Comparison of ENCODE assay signal across 12 cellular contexts in the genomic region with DNA sequence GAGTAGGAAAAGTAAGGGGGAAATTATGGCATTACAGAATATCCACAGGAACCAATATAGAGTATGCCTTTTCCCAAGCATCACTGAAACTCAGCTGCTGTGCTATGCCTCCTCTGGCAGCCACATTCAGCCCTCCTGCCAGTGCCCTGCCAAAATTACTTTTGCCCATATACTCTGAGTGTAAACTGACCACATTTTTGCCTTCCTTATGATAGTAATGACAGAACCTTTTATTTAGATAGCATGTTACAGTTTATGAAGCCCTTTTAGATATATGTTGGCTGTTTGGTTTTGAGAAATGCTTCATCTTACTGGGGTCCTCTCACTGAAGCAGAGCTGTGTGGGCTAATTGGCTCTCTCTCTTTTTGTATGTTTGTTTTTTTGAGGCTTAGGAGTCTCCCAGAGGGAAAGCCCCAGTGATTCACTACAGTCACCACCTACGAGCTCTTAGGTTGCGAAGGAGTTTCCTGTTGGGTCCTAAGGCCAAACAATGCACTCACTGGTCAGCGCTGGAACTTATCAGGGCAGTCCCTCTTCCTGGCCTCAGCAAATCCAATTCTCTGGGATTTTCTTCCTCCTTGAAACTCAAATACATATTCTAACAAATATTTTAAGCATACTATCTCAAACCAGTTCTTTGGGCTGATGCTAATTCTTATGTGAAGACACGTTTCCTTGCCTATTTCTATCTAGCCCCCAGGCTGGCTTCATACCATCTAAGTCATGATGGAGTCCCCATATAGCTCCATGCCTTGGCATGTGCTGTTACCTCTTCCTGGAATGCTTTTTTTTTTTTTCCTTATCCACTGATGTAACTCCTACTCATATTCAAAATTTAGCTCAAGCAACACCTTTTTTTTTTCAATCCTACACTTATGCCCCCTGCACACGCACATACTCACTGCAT. TPM values are rescaled to one million over a fixed set of nuclear protein-coding genes. Genes with fewer than 3 reads are reported as not detected.
DNase-seq lines count a peak whose midpoint lies in the region; ATAC-seq and TF ChIP-seq lines count a peak whose summit lies in the region.
"Had no signal": no experiment of that assay in that cellular context is flagged by ENCODE, and none has a peak within 500 bp of the region (broad histone marks: within the 10 kb centered on the region; RNA-seq: fewer than 3 reads in every experiment).

No MANE protein-coding gene starts in this region.

- peak; percentile 31 for DNase-seq in NK-92 treated with Interleukin-12 subunit alpha and Interleukin-12 subunit beta, amount 100 ng/mL, for 24 hours (lab: John Stamatoyannopoulos, UW)
- DNase-seq in NK-92 (lab: John Stamatoyannopoulos, UW; ENCODE audit: unreplicated experiment) (no peak), HFF-Myc (ENCODE audit: extremely low read depth, low read depth) (peak; percentile 7), mammary epithelial cell (peak; percentile 87), globus pallidus (ENCODE audit: low spot score) (no peak)
- DNase-seq in CD8-positive, alpha-beta memory T cell, result no peak
- DNase-seq: activated CD8-positive, alpha-beta memory T cell treated with anti-CD3 and anti-CD28 coated beads, Interleukin-2, amount 10 ng/mL, durations not matched to agents 7 days and 5 days; mesendoderm; NCI-H187 treated with DMSO at 0.1 percent for 48 hours; SJCRH30 had no signal

- intact Hi-C loops in mammary epithelial cell (cut with micrococcal nuclease), result no loop called here

- no TSS peak for BruUV-seq in mammary epithelial cell (replicated peaks; lab: Mats Ljungman, UMichigan)

- H3K27ac Mint-ChIP-seq in CD8-positive, alpha-beta memory T cell, result peak overlapping the region in 1 of 8 donors; percentile 22
- H3K27ac Mint-ChIP-seq: activated CD8-positive, alpha-beta memory T cell treated with anti-CD3 and anti-CD28 coated beads, Interleukin-2, amount 10 ng/mL, durations not matched to agents 7 days and 5 days had no signal

- POLR2A ChIA-PET in CD8-positive, alpha-beta memory T cell (lab: Charles Lee), result no interaction called here

- no peak overlapping the region for H3K4me3 ChIP-seq in HFF-Myc (replicated peaks; ENCODE audit: low read depth, low read length)
- H3K4me3 ChIP-seq in mammary epithelial cell (replicated peaks in 1 of 3; ENCODE audit: insufficient read depth in 1 of 3, low read depth in 2 of 3, low read length in 3 of 3), result no peak overlapping the region
- no peak overlapping the region for H3K4me3 ChIP-seq in mesodermal cell (ENCODE audit: extremely low read depth, insufficient read depth, low read length, poor library complexity, severe bottlenecking)
- no peak overlapping the region for H3K4me3 ChIP-seq in CD8-positive, alpha-beta memory T cell (ENCODE audit: low read length)
- H3K4me3 ChIP-seq: SJCRH30 had no signal

- H3K4me1 ChIP-seq in mammary epithelial cell (ENCODE audit: insufficient read depth, low read length) (peaks cover 20% of the 10 kb centered on the region), mesodermal cell (ENCODE audit: control insufficient read depth, insufficient read depth, low read length, poor library complexity, severe bottlenecking) (peaks cover 12% of the 10 kb centered on the region)
- H3K4me1 ChIP-seq in CD8-positive, alpha-beta memory T cell (ENCODE audit: insufficient read depth, low read length), result no peaks in the 10 kb centered on the region
- H3K4me1 ChIP-seq: SJCRH30 had no signal

- peak overlapping the region; percentile 17 for H3K4me2 ChIP-seq in mammary epithelial cell (ENCODE audit: insufficient read depth, low read depth, low read length)

- H4K20me1 ChIP-seq in mammary epithelial cell (ENCODE audit: insufficient read depth, low read length), result no peaks in the 10 kb centered on the region

- no peaks in the 10 kb centered on the region for H3K36me3 Mint-ChIP-seq in CD8-positive, alpha-beta memory T cell
- H3K36me3 Mint-ChIP-seq: activated CD8-positive, alpha-beta memory T cell treated with anti-CD3 and anti-CD28 coated beads, Interleukin-2, amount 10 ng/mL, durations not matched to agents 7 days and 5 days had no signal

- in situ Hi-C loops in mammary epithelial cell (cut with MboI; ENCODE audit: low sequenced_read_pairs in 2 of 2), result no loop called here

- no peak overlapping the region for H3K4me3 Mint-ChIP-seq in CD8-positive, alpha-beta memory T cell
- H3K4me3 Mint-ChIP-seq: activated CD8-positive, alpha-beta memory T cell treated with anti-CD3 and anti-CD28 coated beads, Interleukin-2, amount 10 ng/mL, durations not matched to agents 7 days and 5 days had no signal

- H3K9me3 ChIP-seq in mammary epithelial cell (replicated peaks; ENCODE audit: insufficient read depth, low read length), result no peaks in the 10 kb centered on the region
- no peaks in the 10 kb centered on the region for H3K9me3 ChIP-seq in mesodermal cell (ENCODE audit: control insufficient read depth, low read length)
- no peaks in the 10 kb centered on the region for H3K9me3 ChIP-seq in CD8-positive, alpha-beta memory T cell (ENCODE audit: low read length)
- H3K9me3 ChIP-seq: SJCRH30 had no signal

- H2AFZ ChIP-seq in mammary epithelial cell (ENCODE audit: low read depth, low read length), result no peak overlapping the region

- peaks cover 0 to 5% (median 2%) of the 10 kb centered on the region in 3 donors for H3K4me1 Mint-ChIP-seq in CD8-positive, alpha-beta memory T cell

- no peaks in the 10 kb centered on the region for H3K79me2 ChIP-seq in mammary epithelial cell (ENCODE audit: insufficient read depth, low read length)

- dilution Hi-C loops in mammary epithelial cell (cut with HindIII; ENCODE audit: low sequenced_read_pairs), result no loop called here

- CTCF ChIA-PET in mammary epithelial cell (lab: Charles Lee; ENCODE audit: low non-redundant PET), result interaction anchor here (0.6 to 0.8 kb wide), 4 partner anchors 62 to 267 kb away, joined by 3 to 6 read pairs (median 3); no protein-coding TSS in a partner anchor
- CTCF ChIA-PET in CD8-positive, alpha-beta memory T cell (lab: Charles Lee), result interaction anchor here (1.3 kb wide), 1 partner anchor 20 kb away, joined by 3 read pairs; no protein-coding TSS in a partner anchor

- H3K36me3 ChIP-seq in mammary epithelial cell (ENCODE audit: insufficient read depth, low read length) (no peaks in the 10 kb centered on the region), mesodermal cell (ENCODE audit: control insufficient read depth, insufficient read depth, low read length) (no peaks in the 10 kb centered on the region)
- H3K36me3 ChIP-seq in CD8-positive, alpha-beta memory T cell (ENCODE audit: insufficient read depth, low read length), result no peaks in the 10 kb centered on the region
- H3K36me3 ChIP-seq: SJCRH30 had no signal

- no peak overlapping the region for H3K27ac ChIP-seq in mammary epithelial cell (ENCODE audit: insufficient read depth, low read depth, low read length)
- H3K27ac ChIP-seq in mesodermal cell (ENCODE audit: low read depth, low read length, severe bottlenecking), result peak overlapping the region; percentile 39
- H3K27ac ChIP-seq in CD8-positive, alpha-beta memory T cell (ENCODE audit: low read depth, low read length), result no peak overlapping the region
- H3K27ac ChIP-seq: SJCRH30 had no signal

- 20% methylated on average over 5 of the region's 5 CpGs for WGBS in mammary epithelial cell (ENCODE audit: low coverage, missing lambda C conversion rate)
- 52 to 59% methylated on average over 5 of the region's 5 CpGs for WGBS in mesodermal cell (ENCODE audit: insufficient coverage in 2 of 2), 2 experiments

- H3K9me3 Mint-ChIP-seq in CD8-positive, alpha-beta memory T cell, result no peaks in the 10 kb centered on the region

- no peak for ATAC-seq in HG03175 (IDR thresholded peaks at IDR 0.05; ENCODE audit: unreplicated experiment)
- ATAC-seq: activated CD8-positive, alpha-beta memory T cell treated with anti-CD3 and anti-CD28 coated beads, Interleukin-2, amount 10 ng/mL, durations not matched to agents 7 days and 5 days had no signal

- H3K27me3 Mint-ChIP-seq in CD8-positive, alpha-beta memory T cell, result peaks cover 40 to 90% of the 10 kb centered on the region in 2 donors

- H3K9ac ChIP-seq in mammary epithelial cell (ENCODE audit: insufficient read depth, low read length), result no peak overlapping the region

- peaks cover 5% of the 10 kb centered on the region for H3K27me3 ChIP-seq in mammary epithelial cell (ENCODE audit: insufficient read depth, low read length)
- peaks cover 35% of the 10 kb centered on the region for H3K27me3 ChIP-seq in CD8-positive, alpha-beta memory T cell (ENCODE audit: insufficient read depth, low read length, poor library complexity, severe bottlenecking)
- H3K27me3 ChIP-seq: SJCRH30 had no signal

- no peak for TF ChIP-seq CTCF in HFF-Myc (IDR thresholded peaks at IDR 0.05; ENCODE audit: low read depth, low read length, missing control alignments)
- TF ChIP-seq CTCF in mammary epithelial cell (conservative IDR thresholded peaks at IDR 0.05 in 1 of 2, IDR thresholded peaks at IDR 0.05 in 1 of 2; ENCODE audit: extremely low read depth in 1 of 2, insufficient read depth in 1 of 2, low read depth in 1 of 2, low read length in 2 of 2), result no peak

RNA-seq across cellular contexts. Expression of gene PHF24, which starts 3.7 kb away (rescaled TPM):
- under 1 TPM; under 0.01 to 0.24 TPM for total RNA-seq in mammary epithelial cell
- 0.07 TPM for polyA plus RNA-seq in mammary epithelial cell
- not detected for polyA minus RNA-seq in mammary epithelial cell
- 1.3 TPM for polyA plus RNA-seq in mesodermal cell (2013, experiment 1 of 2)
- polyA plus RNA-seq in mesodermal cell (2013, experiment 2 of 2), result 1.3 TPM
- total RNA-seq in CD8-positive, alpha-beta memory T cell, result under 1 TPM in 1 of 2 experiments, not detected in 1; 0.04 TPM
- polyA plus RNA-seq in CD8-positive, alpha-beta memory T cell, result not detected
- total RNA-seq: activated CD8-positive, alpha-beta memory T cell treated with anti-CD3 and anti-CD28 coated beads, Interleukin-2, amount 10 ng/mL, durations not matched to agents 7 days and 5 days; SJCRH30 had no signal

RNA-seq across cellular contexts. Expression of gene DNAJB5, which starts 27.7 kb away (rescaled TPM):
- 10 to 100 TPM in 1 of 2 donors, 1 to 10 TPM in 1; 8.4 to 10.0 TPM for total RNA-seq in mammary epithelial cell
- 3.4 TPM for polyA plus RNA-seq in mammary epithelial cell
- polyA minus RNA-seq in mammary epithelial cell, result 3.9 TPM
- 53.0 TPM for polyA plus RNA-seq in mesodermal cell (2013, experiment 1 of 2)
- polyA plus RNA-seq in mesodermal cell (2013, experiment 2 of 2), result 42.1 TPM
- 1 to 10 TPM; 3.3 to 3.7 TPM for total RNA-seq in CD8-positive, alpha-beta memory T cell
- 2.4 TPM for polyA plus RNA-seq in CD8-positive, alpha-beta memory T cell

Comparison
In these comparisons a context has a peak if more than half of its experiments do, and no peak if none do; other contexts are left out.
1. DNase-seq: peak in NK-92 treated with Interleukin-12 subunit alpha and Interleukin-12 subunit beta, amount 100 ng/mL, for 24 hours (single experiment), HFF-Myc (single experiment) and mammary epithelial cell (single experiment); none in NK-92 (single experiment), CD8-positive, alpha-beta memory T cell (0 of 5) and globus pallidus (single experiment).